ENCODE assay signal across 7 cellular contexts in the genomic region with DNA sequence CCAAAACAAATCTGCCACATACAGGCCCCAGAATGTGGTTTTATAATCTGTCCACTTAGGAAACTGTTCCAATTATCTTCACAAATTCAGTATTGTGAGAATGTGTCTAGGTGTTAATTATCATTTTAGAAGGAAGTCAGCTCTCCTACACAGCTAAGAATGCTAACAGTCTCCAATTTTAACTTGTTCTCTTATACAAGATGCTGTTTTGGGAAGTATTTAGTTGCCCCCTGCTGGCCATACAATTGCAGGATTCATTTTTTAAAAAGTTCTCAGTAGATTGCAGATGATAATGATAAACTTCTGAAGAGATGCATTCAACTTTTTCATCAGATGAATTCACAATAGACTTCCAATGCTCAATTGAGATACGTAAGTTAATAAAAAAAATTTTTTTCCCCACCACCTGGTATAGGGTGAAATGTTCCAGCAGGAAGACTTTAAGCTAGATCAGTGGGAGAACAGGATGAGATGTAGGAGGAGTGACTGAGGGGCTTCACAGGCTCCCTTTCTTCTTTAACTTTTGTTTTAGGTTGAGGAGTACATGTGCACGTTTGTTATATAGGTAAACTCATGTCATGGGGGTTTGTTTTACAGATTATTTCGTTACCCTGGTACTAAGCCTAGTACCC.
A peak's percentile ranks its signal among the peaks of the same experiment; 100 is the strongest.
DNase-seq lines count a peak whose midpoint lies in the region; ATAC-seq and TF ChIP-seq lines count a peak whose summit lies in the region.

No MANE protein-coding gene starts in this region.

- no peaks in the 10 kb centered on the region for H3K36me3 ChIP-seq in DOHH2 (ENCODE audit: control insufficient read depth, low read length)
- H3K36me3 ChIP-seq in WERI-Rb-1 = no peaks in the 10 kb centered on the region
- no peaks in the 10 kb centered on the region for H3K36me3 ChIP-seq in parathyroid adenoma (ENCODE audit: control insufficient read depth, insufficient read depth, low read length)

- H4K20me1 ChIP-seq in DOHH2 (ENCODE audit: control insufficient read depth, insufficient read depth, low read depth, low read length) = no peaks in the 10 kb centered on the region

- DNase-seq in NAMALWA (ENCODE audit: low spot score) (peak; percentile 78), WERI-Rb-1 (peak; percentile 16), fibroblast of mammary gland (ENCODE audit: low read depth) (peak; percentile 67), NCI-H774 (lab: John Stamatoyannopoulos, UW) (no peak)

- no peaks in the 10 kb centered on the region for H3K9me2 ChIP-seq in DOHH2 (replicated peaks; ENCODE audit: control insufficient read depth, low read length)

- H3K4me1 ChIP-seq in DOHH2 (ENCODE audit: control insufficient read depth, low read length) = no peaks in the 10 kb centered on the region
- no peaks in the 10 kb centered on the region for H3K4me1 ChIP-seq in parathyroid adenoma

- no peak overlapping the region for H2AFZ ChIP-seq in parathyroid adenoma

- H3K9me3 ChIP-seq in DOHH2 (ENCODE audit: control insufficient read depth, insufficient read depth, low read length) = no peaks in the 10 kb centered on the region
- H3K9me3 ChIP-seq in WERI-Rb-1 (ENCODE audit: severe bottlenecking) = no peaks in the 10 kb centered on the region
- no peaks in the 10 kb centered on the region for H3K9me3 ChIP-seq in parathyroid adenoma (ENCODE audit: control insufficient read depth, low read length)

- TF ChIP-seq CTCF in DOHH2 (IDR thresholded peaks at IDR 0.05; ENCODE audit: low read depth, low read length, poor library complexity, severe bottlenecking) (peak; percentile 78), WERI-Rb-1 (IDR thresholded peaks at IDR 0.05; ENCODE audit: low read depth, low read length) (peak; percentile 29), fibroblast of mammary gland (conservative IDR thresholded peaks at IDR 0.05; ENCODE audit: control insufficient read depth, insufficient read depth, low read depth, low read length) (peak; percentile 71), parathyroid adenoma (IDR thresholded peaks at IDR 0.05) (peak; percentile 72)

- H3K79me2 ChIP-seq in DOHH2 (ENCODE audit: control insufficient read depth, low read length) (no peaks in the 10 kb centered on the region), parathyroid adenoma (no peaks in the 10 kb centered on the region)

- no peak overlapping the region for H3K27ac ChIP-seq in DOHH2 (ENCODE audit: low read depth, low read length)
- H3K27ac ChIP-seq in WERI-Rb-1 = no peak overlapping the region
- no peak overlapping the region for H3K27ac ChIP-seq in parathyroid adenoma

- no peak overlapping the region for H3K9ac ChIP-seq in parathyroid adenoma

- H3K27me3 ChIP-seq in DOHH2 (ENCODE audit: control insufficient read depth, low read length) (no peaks in the 10 kb centered on the region), WERI-Rb-1 (ENCODE audit: insufficient read depth, low read depth, severe bottlenecking) (no peaks in the 10 kb centered on the region), parathyroid adenoma (ENCODE audit: control insufficient read depth, insufficient read depth, low read length) (no peaks in the 10 kb centered on the region)

- no peaks in the 10 kb centered on the region for H3F3A ChIP-seq in DOHH2 (ENCODE audit: control insufficient read depth, insufficient read depth)

- H3K4me2 ChIP-seq in DOHH2 (ENCODE audit: low read length) (no peak overlapping the region), parathyroid adenoma (ENCODE audit: low read length) (no peak overlapping the region)

- ATAC-seq in GM19455 (IDR thresholded peaks at IDR 0.05; ENCODE audit: unreplicated experiment) = peak; percentile 69

- H3K4me3 ChIP-seq in DOHH2 (ENCODE audit: low read length) (no peak overlapping the region), WERI-Rb-1 (ENCODE audit: low read depth, low read length) (no peak overlapping the region), fibroblast of mammary gland (ENCODE audit: control insufficient read depth, low read depth, low read length) (no peak overlapping the region), parathyroid adenoma (ENCODE audit: low read depth, low read length) (no peak overlapping the region)
